In genomic region chr2:121502781-121503180, GRCh38 we compare ENCODE assay signal across 1 cellular context.
TF ChIP-seq lines count a peak whose summit lies in the region.

No MANE protein-coding gene starts in this region.

TF ChIP-seq in endothelial cell of umbilical vein, 7 proteins besides CTCF, POLR2A, EP300 and RAD21:
- TF ChIP-seq MAX (IDR thresholded peaks at IDR 0.05; ENCODE audit: insufficient read depth, insufficient read length) (no peak), POLR2AphosphoS5 (IDR thresholded peaks at IDR 0.05; ENCODE audit: insufficient read depth, low read depth, low read length) (no peak), JUN (IDR thresholded peaks at IDR 0.05; ENCODE audit: borderline replicate concordance, insufficient read depth, insufficient read length, low read depth) (no peak), FOS (IDR thresholded peaks at IDR 0.05; ENCODE audit: borderline replicate concordance, insufficient read depth, low read length) (peak; percentile 9), EZH2 (IDR thresholded peaks at IDR 0.05; ENCODE audit: borderline replicate concordance, low read depth, low read length, severe bottlenecking) (no peak), GATA2 (IDR thresholded peaks at IDR 0.05; ENCODE audit: insufficient read depth, insufficient read length, low read depth, low read length) (no peak), MYC (IDR thresholded peaks at IDR 0.05; ENCODE audit: low read depth, low read length) (no peak)
